In genomic region chr16:67161595-67162058, GRCh38 we compare ENCODE assay signal across 8 cellular contexts. TPM values are rescaled to one million over a fixed set of nuclear protein-coding genes. Genes with fewer than 3 reads are reported as not detected.
DNase-seq lines count a peak whose midpoint lies in the region; ATAC-seq, FAIRE-seq and TF ChIP-seq lines count a peak whose summit lies in the region.

No MANE protein-coding gene starts in this region.

- H3K4me2 ChIP-seq in A549: peak overlapping the region; percentile 88
- H3K4me2 ChIP-seq in HCT116 (ENCODE audit: low read length): peak overlapping the region; percentile 86

- no peak for FAIRE-seq in A549 (lab: Jason Lieb, UNC)

- H3K4me1 ChIP-seq in A549 (peaks cover 10% of the 10 kb centered on the region; the same call in 2 of the 3 replicates), HCT116 (ENCODE audit: control insufficient read depth in 1 of 2, insufficient read depth in 2 of 2, low read length in 2 of 2) (peaks cover 21 to 36% of the 10 kb centered on the region in 2 experiments)

- H3K36me3 Mint-ChIP-seq in memory B cell: no peaks in the 10 kb centered on the region

- CTCF ChIA-PET in A549 (lab: Yijun Ruan, JAX): interaction anchor here (1.2 to 20.5 kb wide), 9 partner anchors 5 to 304 kb away, joined by 3 to 314 read pairs (median 7); partner anchors contain the start of genes B3GNT9, FBXL8, HSF4 and NOL3
- CTCF ChIA-PET in HCT116 (lab: Charles Lee): interaction anchor here (3.4 to 5.7 kb wide), 2 partner anchors 7 to 144 kb away, joined by 21 to 52 read pairs; partner anchors contain the start of gene NOL3

- no peak for TF ChIP-seq EP300 in A549 (IDR thresholded peaks at IDR 0.05)

- H3K4me3 Mint-ChIP-seq in memory B cell: peak overlapping the region; percentile 34

- no peaks in the 10 kb centered on the region for H3K9me2 ChIP-seq in HCT116 (ENCODE audit: insufficient read depth)

- RAD21 ChIA-PET in HCT116 (lab: Charles Lee; ENCODE audit: low non-redundant PET in 1 of 2, low total read pairs in 2 of 2, uncharacterized antibody in 2 of 2, unreplicated experiment in 2 of 2): no interaction called here

- TF ChIP-seq POLR2A in A549 (IDR thresholded peaks at IDR 0.05; ENCODE audit: low read length): no peak
- TF ChIP-seq POLR2A in HCT116 (IDR thresholded peaks at IDR 0.05; ENCODE audit: borderline replicate concordance, extremely low read depth, insufficient read depth, insufficient read length): no peak

- H3K27ac Mint-ChIP-seq in memory B cell: no peak overlapping the region

- H3K9ac ChIP-seq in HCT116 (ENCODE audit: low read length): peak overlapping the region; percentile 90

- H3K27ac ChIP-seq in A549 (no peak overlapping the region), HCT116 (ENCODE audit: low read depth, low read length) (peak overlapping the region; percentile 36; the same call in 1 of the 2 replicates)

- no peaks in the 10 kb centered on the region; the same call in 1 of the 2 replicates for H3K79me2 ChIP-seq in HCT116 (ENCODE audit: insufficient read depth, low read length)

- 85% methylated on average over 25 of the region's 25 CpGs for WGBS in A549 (ENCODE audit: missing lambda C conversion rate)

- BruUV-seq in HCT116 (replicated peaks; lab: Mats Ljungman, UMichigan): no TSS peak

- TF ChIP-seq CTCF in A549 (IDR thresholded peaks at IDR 0.05) (no peak), HCT116 (IDR thresholded peaks at IDR 0.05 in 2 of 3, conservative IDR thresholded peaks at IDR 0.05 in 1 of 3; ENCODE audit: borderline replicate concordance in 1 of 3, insufficient read depth in 1 of 3, low read depth in 2 of 3, low read length in 2 of 3) (no peak)

- no peaks in the 10 kb centered on the region for H4K20me1 ChIP-seq in HCT116 (ENCODE audit: insufficient read depth)

- intact Hi-C loops in HCT116 (cut with micrococcal nuclease): no loop called here
- intact Hi-C loops in sciatic nerve (cut with DNase I): no loop called here

- H3K4me3 ChIP-seq in A549: no peak overlapping the region
- H3K4me3 ChIP-seq in HCT116 (replicated peaks in 1 of 2; ENCODE audit: low read depth in 1 of 2, low read length in 2 of 2): peak overlapping the region; percentile 80 to 98

- DNase-seq in A549 (ENCODE audit: low read depth in 1 of 2, low spot score in 1 of 2) (no peak), HCT116 (ENCODE audit: low read depth, low spot score) (no peak), cerebellum (ENCODE audit: low spot score) (peak; percentile 83), memory B cell (ENCODE audit: low spot score in 2 of 2) (no peak), sciatic nerve (ENCODE audit: low spot score) (no peak), iPS-NIHi7 (ENCODE audit: extremely low spot score) (no peak)
- DNase-seq in stimulated activated CD4-positive, alpha-beta T cell treated with anti-CD3 and anti-CD28 coated beads, Interleukin-12 subunit alpha, Interleukin-12 subunit beta, amount 100 ng/mL, for 4 hours: no peak

- H2AFZ ChIP-seq in HCT116 (ENCODE audit: low read depth, low read length, poor library complexity, severe bottlenecking): no peak overlapping the region

- ATAC-seq in A549: no peak
- no peak for ATAC-seq in HCT116
- no peak for ATAC-seq in memory B cell (ENCODE audit: low read depth)
- no peak for ATAC-seq in GM19328 (IDR thresholded peaks at IDR 0.05; ENCODE audit: unreplicated experiment)
- ATAC-seq in sciatic nerve: no peak

- H3K27me3 Mint-ChIP-seq in memory B cell: peaks cover 5% of the 10 kb centered on the region

- H3K9me3 Mint-ChIP-seq in memory B cell: no peaks in the 10 kb centered on the region

- H3K27me3 ChIP-seq in HCT116 (ENCODE audit: insufficient read depth, low read length): no peaks in the 10 kb centered on the region

- POLR2A ChIA-PET in A549 (lab: Yijun Ruan, JAX): interaction anchor here (3.0 kb wide), 1 partner anchor 8 kb away, joined by 46 read pairs; the partner anchor contains the start of gene NOL3
- POLR2A ChIA-PET in HCT116 (lab: Charles Lee): interaction anchor here (0.5 to 2.7 kb wide), 3 partner anchors 9 to 235 kb away, joined by 3 to 17 read pairs (median 11); partner anchors contain the start of gene NOL3

- H3K36me3 ChIP-seq in HCT116 (ENCODE audit: control insufficient read depth in 1 of 2, insufficient read depth in 2 of 2, low read length in 2 of 2): no peaks in the 10 kb centered on the region

- peaks cover 28% of the 10 kb centered on the region for H3K4me1 Mint-ChIP-seq in memory B cell

- TF ChIP-seq RAD21 in A549 (conservative IDR thresholded peaks at IDR 0.05 in 1 of 2, IDR thresholded peaks at IDR 0.05 in 1 of 2) (no peak), HCT116 (IDR thresholded peaks at IDR 0.05; ENCODE audit: low read depth) (no peak)

- H3K9me3 ChIP-seq in A549 (no peaks in the 10 kb centered on the region), HCT116 (ENCODE audit: control insufficient read depth in 1 of 2, insufficient read depth in 1 of 2, low read depth in 1 of 2, low read length in 2 of 2) (no peaks in the 10 kb centered on the region)

TF ChIP-seq in A549, 52 proteins besides CTCF, POLR2A, EP300 and RAD21 (continues in another document):
- no peak for TF ChIP-seq E2F6 (IDR thresholded peaks at IDR 0.05; ENCODE audit: borderline replicate concordance, low read depth)

TF ChIP-seq in HCT116, 20 proteins besides CTCF, POLR2A, EP300 and RAD21 (continues in another document):
- TF ChIP-seq FOSL1 (IDR thresholded peaks at IDR 0.05; ENCODE audit: low read depth): no peak
- no peak for TF ChIP-seq ELF1 (IDR thresholded peaks at IDR 0.05; ENCODE audit: borderline replicate concordance, low read depth)
- TF ChIP-seq CEBPB (IDR thresholded peaks at IDR 0.05; ENCODE audit: low read depth): no peak
- TF ChIP-seq EZH2 (IDR thresholded peaks at IDR 0.05): no peak
- no peak for TF ChIP-seq ZFX (IDR thresholded peaks at IDR 0.05)
- TF ChIP-seq SRF (IDR thresholded peaks at IDR 0.05; ENCODE audit: low read depth): no peak
- no peak for TF ChIP-seq MAX (IDR thresholded peaks at IDR 0.05)
- no peak for TF ChIP-seq SP1 (IDR thresholded peaks at IDR 0.05; ENCODE audit: low read depth)
- no peak for TF ChIP-seq ZNF274 (IDR thresholded peaks at IDR 0.05; ENCODE audit: low read depth, low read length)
- TF ChIP-seq SIN3A (IDR thresholded peaks at IDR 0.05; ENCODE audit: low read depth): no peak
- no peak for TF ChIP-seq CBX3 (IDR thresholded peaks at IDR 0.05; ENCODE audit: low read depth)
- no peak for TF ChIP-seq JUND (IDR thresholded peaks at IDR 0.05)
- TF ChIP-seq EGR1 (IDR thresholded peaks at IDR 0.05; ENCODE audit: low read depth): no peak
- TF ChIP-seq EZH2phosphoT487 (IDR thresholded peaks at IDR 0.05; ENCODE audit: borderline replicate concordance): no peak
- no peak for TF ChIP-seq ATF3 (IDR thresholded peaks at IDR 0.05)

RNA-seq across cellular contexts. Expression of gene FBXL8, which starts 1.9 kb away (rescaled TPM):
- polyA plus RNA-seq in A549 (2011; rRNA removed) (5.4 and 5.6 TPM in 2 replicates), A549 (2017; fragmentation: RNase III; extraction: RNeasy Plus Mini Kit Qiagen cat#74134 plus additional on column Dnase treatment) (12.5 to 14.4 TPM (median 13.1 TPM) in 3 replicates)
- 10.7 and 15.0 TPM in 2 replicates for polyA plus RNA-seq in A549 (2012; cell fraction: cytosol; rRNA removed)
- polyA plus RNA-seq in A549 (2012; cell fraction: nucleus; rRNA removed): 99.8 and 200 TPM in 2 replicates
- polyA minus RNA-seq in A549 (2011; rRNA and poly(A)+ RNA removed): 2.4 and 2.6 TPM in 2 replicates
- total RNA-seq in HCT116 (2021; ENCODE audit: unreplicated experiment) (27.8 TPM), cerebellum (2.1 TPM), sciatic nerve (10.1 TPM)
- 20.5 and 21.6 TPM in 2 replicates for polyA plus RNA-seq in HCT116 (2012)

RNA-seq across cellular contexts. Expression of gene TRADD, which starts 1.9 kb away (rescaled TPM):
- polyA plus RNA-seq in A549 (2011; rRNA removed): 7.8 and 9.1 TPM in 2 replicates
- 22.9 and 30.0 TPM in 2 replicates for polyA plus RNA-seq in A549 (2012; cell fraction: cytosol; rRNA removed)
- polyA plus RNA-seq in A549 (2012; cell fraction: nucleus; rRNA removed): 35.6 and 45.2 TPM in 2 replicates
- polyA plus RNA-seq in A549 (2017; fragmentation: RNase III; extraction: RNeasy Plus Mini Kit Qiagen cat#74134 plus additional on column Dnase treatment): 13.2 to 15.2 TPM (median 15.2 TPM) in 3 replicates
- polyA minus RNA-seq in A549 (2011; rRNA and poly(A)+ RNA removed): 3.5 and 4.4 TPM in 2 replicates
- total RNA-seq in HCT116 (2021; ENCODE audit: unreplicated experiment): 20.5 TPM
- 13.6 and 16.4 TPM in 2 replicates for polyA plus RNA-seq in HCT116 (2012)
- 1.5 TPM for total RNA-seq in cerebellum
- 11.3 TPM for total RNA-seq in sciatic nerve

RNA-seq across cellular contexts. Expression of gene HSF4, which starts 2.9 kb away (rescaled TPM):
- polyA plus RNA-seq in A549 (2011; rRNA removed) (8.3 and 11.7 TPM in 2 replicates), A549 (2017; fragmentation: RNase III; extraction: RNeasy Plus Mini Kit Qiagen cat#74134 plus additional on column Dnase treatment) (15.3 to 22.0 TPM (median 18.9 TPM) in 3 replicates)
- 12.1 and 13.7 TPM in 2 replicates for polyA plus RNA-seq in A549 (2012; cell fraction: cytosol; rRNA removed)
- 198 and 241 TPM in 2 replicates for polyA plus RNA-seq in A549 (2012; cell fraction: nucleus; rRNA removed)
- 4.9 and 5.0 TPM in 2 replicates for polyA minus RNA-seq in A549 (2011; rRNA and poly(A)+ RNA removed)
- total RNA-seq in HCT116 (2021; ENCODE audit: unreplicated experiment) (46.6 TPM), cerebellum (14.7 TPM), sciatic nerve (123 TPM)
- polyA plus RNA-seq in HCT116 (2012): 32.7 and 36.2 TPM in 2 replicates

RNA-seq across cellular contexts. Expression of gene NOL3, which starts 8.7 kb away (rescaled TPM):
- polyA plus RNA-seq in A549 (2011; rRNA removed) (22.6 and 24.4 TPM in 2 replicates), A549 (2017; fragmentation: RNase III; extraction: RNeasy Plus Mini Kit Qiagen cat#74134 plus additional on column Dnase treatment) (38.5 to 41.3 TPM (median 39.1 TPM) in 3 replicates)
- polyA plus RNA-seq in A549 (2012; cell fraction: cytosol; rRNA removed): 36.9 and 41.0 TPM in 2 replicates
- 53.4 and 79.4 TPM in 2 replicates for polyA plus RNA-seq in A549 (2012; cell fraction: nucleus; rRNA removed)
- 9.0 and 10.6 TPM in 2 replicates for polyA minus RNA-seq in A549 (2011; rRNA and poly(A)+ RNA removed)
- total RNA-seq in HCT116 (2021; ENCODE audit: unreplicated experiment) (54.0 TPM), cerebellum (8.3 TPM), sciatic nerve (37.9 TPM)
- polyA plus RNA-seq in HCT116 (2012): 76.0 and 87.8 TPM in 2 replicates

RNA-seq across cellular contexts. Expression of gene B3GNT9, which starts 10.8 kb away (rescaled TPM):
- polyA plus RNA-seq in A549 (2011; rRNA removed): 6.8 and 8.5 TPM in 2 replicates
- polyA plus RNA-seq in A549 (2012; cell fraction: cytosol; rRNA removed): 6.2 and 8.6 TPM in 2 replicates
- 9.0 and 10.9 TPM in 2 replicates for polyA plus RNA-seq in A549 (2012; cell fraction: nucleus; rRNA removed)
- polyA plus RNA-seq in A549 (2017; fragmentation: RNase III; extraction: RNeasy Plus Mini Kit Qiagen cat#74134 plus additional on column Dnase treatment): 6.7 to 9.3 TPM (median 9.0 TPM) in 3 replicates
- 9.8 and 10.8 TPM in 2 replicates for polyA minus RNA-seq in A549 (2011; rRNA and poly(A)+ RNA removed)
- 3.8 TPM for total RNA-seq in HCT116 (2021; ENCODE audit: unreplicated experiment)
- polyA plus RNA-seq in HCT116 (2012): 2.5 and 2.7 TPM in 2 replicates
- 1.7 TPM for total RNA-seq in cerebellum
- total RNA-seq in sciatic nerve: 13.9 TPM
